ENCODE assay signal across 23 cellular contexts in the genomic region with DNA sequence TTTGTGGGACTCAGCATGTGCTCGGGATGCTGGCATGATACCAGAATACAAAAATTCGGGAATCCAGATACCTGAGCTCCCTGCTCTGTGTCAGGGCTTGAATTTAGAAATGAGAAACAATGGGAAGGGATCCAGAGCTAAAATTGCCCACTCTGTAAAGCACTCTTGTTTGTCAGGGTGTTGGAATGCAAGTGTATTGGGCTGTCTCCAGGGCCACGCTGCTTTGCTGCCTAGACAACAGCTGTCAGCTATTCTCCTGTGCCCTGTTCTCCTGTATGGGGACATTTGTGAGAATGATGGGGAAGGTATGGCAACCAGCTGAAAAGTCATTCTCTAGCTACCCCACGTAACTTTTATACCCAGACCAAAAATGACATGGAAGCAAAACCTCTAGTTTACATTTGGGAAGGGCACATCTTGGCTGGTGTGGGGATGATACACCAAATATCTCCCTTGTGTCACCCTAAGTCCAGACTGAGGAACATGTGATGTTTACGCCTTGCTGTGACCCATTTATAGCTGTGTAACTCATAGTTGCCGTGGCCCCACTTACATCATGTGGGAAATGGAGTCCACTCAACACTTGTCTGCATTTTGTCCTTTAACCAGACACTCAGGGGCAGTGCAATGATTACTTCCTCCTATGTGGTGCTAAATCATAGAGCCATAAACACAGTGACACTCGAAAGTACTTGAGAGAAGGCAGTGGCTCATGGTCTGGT. TPM values are rescaled to one million over a fixed set of nuclear protein-coding genes. Genes with fewer than 3 reads are reported as not detected.
A peak's percentile ranks its signal among the peaks of the same experiment; 100 is the strongest.
DNase-seq lines count a peak whose midpoint lies in the region; ATAC-seq and TF ChIP-seq lines count a peak whose summit lies in the region.
"Had no signal": no experiment of that assay in that cellular context is flagged by ENCODE, and none has a peak within 500 bp of the region (broad histone marks: within the 10 kb centered on the region; RNA-seq: fewer than 3 reads in every experiment).

No MANE protein-coding gene starts in this region.

- H3K4me1 ChIP-seq in right atrium auricular region (no peaks in the 10 kb centered on the region), gastrocnemius medialis (peaks cover 2 to 8% of the 10 kb centered on the region in 2 donors), vagina (no peaks in the 10 kb centered on the region)
- H3K4me1 ChIP-seq: SJSA1 had no signal

- TF ChIP-seq POLR2A in gastrocnemius medialis (IDR thresholded peaks at IDR 0.05) (peak in 1 of 2 donors; percentile 9), vagina (IDR thresholded peaks at IDR 0.05) (no peak)

- DNase-seq in DMS53 (lab: John Stamatoyannopoulos, UW) (peak; percentile 2), DMS53 treated with DMSO at 0.1 percent for 48 hours (lab: John Stamatoyannopoulos, UW; ENCODE audit: unreplicated experiment) (no peak), astrocyte of the hippocampus (ENCODE audit: low read depth, low spot score) (peak; percentile 17), right atrium auricular region (ENCODE audit: low spot score) (no peak), gastrocnemius medialis (peak; percentile 20 to 47), hepatic stellate cell (ENCODE audit: low spot score) (no peak), vagina (ENCODE audit: extremely low spot score in 2 of 2) (no peak)
- DNase-seq: 8988T, H7, HFFc6, KBM-7, NCI-H1417 treated with DMSO at 0.1 percent for 48 hours, NCI-H187 treated with DMSO at 0.1 percent for 48 hours, NCI-H2227 treated with DMSO at 0.1 percent for 48 hours, NCI-H510A treated with DMSO at 0.1 percent for 48 hours, NCI-H774, PC-9 had no signal

- peak; percentile 85 to 89 for ATAC-seq in gastrocnemius medialis
- no peak for ATAC-seq in esophagus mucosa
- ATAC-seq: GM12878, HepG2 had no signal

- H3K27me3 ChIP-seq in right atrium auricular region (no peaks in the 10 kb centered on the region), gastrocnemius medialis (no peaks in the 10 kb centered on the region), vagina (no peaks in the 10 kb centered on the region)
- H3K27me3 ChIP-seq: SJSA1 had no signal

- H3K9me3 ChIP-seq in right atrium auricular region (peaks cover 0 to 15% of the 10 kb centered on the region in 2 donors), gastrocnemius medialis (no peaks in the 10 kb centered on the region), vagina (no peaks in the 10 kb centered on the region)
- H3K9me3 ChIP-seq: SJSA1 had no signal

- H3K36me3 ChIP-seq in right atrium auricular region = peaks cover 6% of the 10 kb centered on the region
- no peaks in the 10 kb centered on the region for H3K36me3 ChIP-seq in gastrocnemius medialis
- H3K36me3 ChIP-seq in vagina = no peaks in the 10 kb centered on the region
- H3K36me3 ChIP-seq: SJSA1 had no signal

- H3K4me3 ChIP-seq in right atrium auricular region (no peak overlapping the region), gastrocnemius medialis (no peak overlapping the region), vagina (no peak overlapping the region)
- H3K4me3 ChIP-seq: GM12878, PC-9, SJSA1 had no signal

- intact Hi-C loops in gastrocnemius medialis (cut with DNase I; ENCODE audit: low total_unique reads) (loop anchor here (5.0 kb wide), 2 partner anchors 46 to 49 kb away; a partner anchor contains a TSS), vagina (cut with DNase I) (no loop called here)

- H3K27ac ChIP-seq in right atrium auricular region (peak overlapping the region; percentile 41 to 69), gastrocnemius medialis (peak overlapping the region; percentile 69 to 79 (median 70)), vagina (no peak overlapping the region)
- H3K27ac ChIP-seq: PC-9, RWPE1, SJSA1 had no signal

- no peak for TF ChIP-seq CTCF in right atrium auricular region (IDR thresholded peaks at IDR 0.05)
- no peak for TF ChIP-seq CTCF in gastrocnemius medialis (IDR thresholded peaks at IDR 0.05 in 4 of 5, conservative IDR thresholded peaks at IDR 0.05 in 1 of 5)
- TF ChIP-seq CTCF in vagina (IDR thresholded peaks at IDR 0.05) = no peak

- in situ Hi-C loops in gastrocnemius medialis (cut with MboI; ENCODE audit: low sequenced_read_pairs in 4 of 4) = no loop called here

RNA-seq across cellular contexts. Expression of a gene that starts 46.6 kb away (rescaled TPM):
- 100 to 1,000 TPM; 403 to 651 TPM for total RNA-seq in right atrium auricular region
- total RNA-seq in gastrocnemius medialis = 100 to 1,000 TPM in 3 of 4 donors, 10 to 100 TPM in 1; 79.1 to 797 (median 200) TPM
- not detected for total RNA-seq in esophagus mucosa
- total RNA-seq in vagina = not detected
- total RNA-seq: B cell, GM12878, HFFc6, PC-9, SJSA1 had no signal

RNA-seq across cellular contexts. Expression of a gene that starts 53.2 kb away (rescaled TPM):
- 1 to 10 TPM; 1.1 to 2.2 TPM for total RNA-seq in right atrium auricular region
- 1 to 10 TPM; 2.2 to 6.2 (median 3.4) TPM for total RNA-seq in gastrocnemius medialis
- total RNA-seq in esophagus mucosa = 0.08 TPM
- total RNA-seq in vagina = not detected
- total RNA-seq: GM12878, H7, HepG2, HFFc6, PC-9, SJSA1 had no signal

Comparison
In these comparisons a context has a peak if more than half of its experiments do, and no peak if none do; other contexts are left out.
1. DNase-seq: peak in DMS53 (single experiment), astrocyte of the hippocampus (single experiment) and gastrocnemius medialis (2 of 2); none in DMS53 treated with DMSO at 0.1 percent for 48 hours (single experiment), right atrium auricular region (single experiment), hepatic stellate cell (single experiment) and vagina (0 of 2).
2. RNA of a gene that starts 46.6 kb away (total RNA-seq): 403 to 651 TPM in right atrium auricular region and 79.1 to 797 TPM in gastrocnemius medialis; not detected in esophagus mucosa (single experiment) and not detected in vagina (single experiment); every median in the first group is over 10 times any median in the second.